ENCODE assay signal across 9 cellular contexts in genomic region chr11:58958500-58958899, GRCh38. TPM values are rescaled to one million over a fixed set of nuclear protein-coding genes. Genes with fewer than 3 reads are reported as not detected.
DNase-seq lines count a peak whose midpoint lies in the region; ATAC-seq and TF ChIP-seq lines count a peak whose summit lies in the region.
"Had no signal": no experiment of that assay in that cellular context is flagged by ENCODE, and none has a peak within 500 bp of the region (broad histone marks: within the 10 kb centered on the region; RNA-seq: fewer than 3 reads in every experiment).

No MANE protein-coding gene starts in this region.

- TF ChIP-seq POLR2A in transverse colon (IDR thresholded peaks at IDR 0.05), result no peak

- no peak overlapping the region for H3K4me3 ChIP-seq in transverse colon

- no peak for TF ChIP-seq EP300 in transverse colon (IDR thresholded peaks at IDR 0.05; ENCODE audit: low read depth)

- in situ Hi-C loops in transverse colon (cut with MboI; ENCODE audit: low pct_ligation_motif_present in 1 of 4, low pct_unique_long_range_greater_than_20kb in 1 of 4, low sequenced_read_pairs in 3 of 4), result no loop called here

- no peaks in the 10 kb centered on the region for H3K9me3 ChIP-seq in transverse colon

- no peaks in the 10 kb centered on the region for H3K27me3 ChIP-seq in transverse colon

- 43 to 57% methylated on average over 2 of the region's 2 CpGs for WGBS in transverse colon (ENCODE audit: low coverage in 1 of 2), 2 donors

- H3K4me1 ChIP-seq in transverse colon, result no peaks in the 10 kb centered on the region

- H3K36me3 ChIP-seq in transverse colon, result no peaks in the 10 kb centered on the region

- intact Hi-C loops in left cardiac atrium (cut with DNase I) (loop anchor here in 1 of 2 donors (5.0 kb wide), 1 partner anchor 99 kb away; no protein-coding TSS in a partner anchor), cardiac septum (cut with DNase I) (no loop called here), transverse colon (cut with DNase I; ENCODE audit: low total_unique reads) (no loop called here)

- ATAC-seq in left cardiac atrium, result no peak
- ATAC-seq in HG03565 (IDR thresholded peaks at IDR 0.05; ENCODE audit: unreplicated experiment), result peak; percentile 59
- ATAC-seq in left lobe of liver, result peak; percentile 74
- no peak for ATAC-seq in HG03460 (IDR thresholded peaks at IDR 0.05; ENCODE audit: unreplicated experiment)

- no peak overlapping the region for H3K27ac ChIP-seq in transverse colon

- DNase-seq in left cardiac atrium (peak; percentile 24), cardiac septum (ENCODE audit: low spot score) (no peak), left lobe of liver (ENCODE audit: low spot score) (no peak), transverse colon (peak; percentile 67), LoVo (ENCODE audit: low spot score) (no peak)
- DNase-seq in activated CD8-positive, alpha-beta memory T cell treated with anti-CD3 and anti-CD28 coated beads for 4 hours (ENCODE audit: low read depth in 2 of 2), result peak; percentile 4 to 6

- peak; percentile 33 to 61 (median 45) for TF ChIP-seq CTCF in transverse colon (IDR thresholded peaks at IDR 0.05)

RNA-seq across cellular contexts. Expression of gene GLYATL1, which starts 19.2 kb away (rescaled TPM):
- total RNA-seq in left cardiac atrium (not detected), cardiac septum (not detected), left lobe of liver (374 TPM), transverse colon (1 to 10 TPM in 1 of 4 donors, not detected in 3; 2.0 TPM)
- total RNA-seq: activated naive CD4-positive, alpha-beta T cell treated with anti-CD3 and anti-CD28 coated beads, Interleukin-2, amount 50 U/mL, for 72 hours had no signal

Comparison
In these comparisons a context has a peak if more than half of its experiments do, and no peak if none do; other contexts are left out.
1. DNase-seq: peak in left cardiac atrium (single experiment), activated CD8-positive, alpha-beta memory T cell treated with anti-CD3 and anti-CD28 coated beads for 4 hours (2 of 2) and transverse colon (single experiment); none in cardiac septum (single experiment), left lobe of liver (single experiment) and LoVo (single experiment).
2. ATAC-seq: peak in HG03565 (single experiment) and left lobe of liver (single experiment); none in left cardiac atrium (0 of 2) and HG03460 (single experiment).
3. RNA of gene GLYATL1, which starts 19.2 kb away (total RNA-seq): 374 TPM in left lobe of liver (single experiment); not detected in left cardiac atrium, not detected in cardiac septum (single experiment) and 2.0 TPM in transverse colon; every median in the first group is over 100 times any median in the second.